Comparison of ENCODE assay signal across 8 cellular contexts in genomic region chrX:80807606-80808159, GRCh38. TPM values are rescaled to one million over a fixed set of nuclear protein-coding genes. Genes with fewer than 3 reads are reported as not detected.
DNase-seq lines count a peak whose midpoint lies in the region; ATAC-seq lines count a peak whose summit lies in the region.

No MANE protein-coding gene starts in this region.

- no peaks in the 10 kb centered on the region for H3K4me1 ChIP-seq in muscle layer of colon (ENCODE audit: insufficient read depth, low read length)

- H3K4me3 ChIP-seq in MG63 = peak overlapping the region; percentile 61
- peak overlapping the region in 1 of 2 donors; percentile 74 for H3K4me3 ChIP-seq in muscle layer of colon (ENCODE audit: low read depth in 1 of 2, low read length in 2 of 2)

- no peak for ATAC-seq in HG03442 (IDR thresholded peaks at IDR 0.05; ENCODE audit: unreplicated experiment)

- H3K27me3 ChIP-seq in MG63 (no peaks in the 10 kb centered on the region), muscle layer of colon (ENCODE audit: control insufficient read depth in 1 of 2, insufficient read depth in 2 of 2, low read length in 2 of 2) (no peaks in the 10 kb centered on the region)

- in situ Hi-C loops in G401 (cut with HindIII; ENCODE audit: low sequenced_read_pairs) = no loop called here

- H3K9me3 ChIP-seq in MG63 (no peaks in the 10 kb centered on the region), muscle layer of colon (ENCODE audit: low read length) (peaks cover 3% of the 10 kb centered on the region)

- peak; percentile 25 for DNase-seq in DMS53 (lab: John Stamatoyannopoulos, UW)
- no peak for DNase-seq in MG63
- DNase-seq in caudate nucleus (lab: John Stamatoyannopoulos, UW) = peak in 3 of 61 donors; percentile 0 to 3 (median 0)
- DNase-seq in glomerular visceral epithelial cell (ENCODE audit: extremely low spot score) = no peak
- no peak for DNase-seq in G401 (ENCODE audit: low spot score)
- DNase-seq in UCSD-AML1 (lab: John Stamatoyannopoulos, UW; ENCODE audit: unreplicated experiment) = no peak

- H3K27ac ChIP-seq in caudate nucleus (ENCODE audit: low read depth, low read length) = peak overlapping the region; percentile 16
- peak overlapping the region; percentile 19 for H3K27ac ChIP-seq in muscle layer of colon (ENCODE audit: low read depth, low read length)

- no peak overlapping the region for H3K9ac ChIP-seq in muscle layer of colon (ENCODE audit: low read length)

- no peaks in the 10 kb centered on the region for H3K36me3 ChIP-seq in MG63
- no peaks in the 10 kb centered on the region for H3K36me3 ChIP-seq in muscle layer of colon (ENCODE audit: insufficient read depth, low read length)

RNA-seq across cellular contexts. Expression of gene BRWD3, which starts 2.0 kb away (rescaled TPM):
- 2.4 and 5.4 TPM in 2 replicates for total RNA-seq in MG63 (2014; rRNA removed; shearing (Covaris generic); ENCODE audit: low replicate concordance)
- 8.7 and 12.4 TPM in 2 replicates for total RNA-seq in G401 (2014; rRNA removed; shearing (Covaris generic))
